In genomic region chr9:81754245-81754644, GRCh38 we compare ENCODE assay signal across 16 cellular contexts.
"Had no signal": no experiment of that assay in that cellular context is flagged by ENCODE, and none has a peak within 500 bp of the region (broad histone marks: within the 10 kb centered on the region; RNA-seq: fewer than 3 reads in every experiment).

No MANE protein-coding gene starts in this region.

- H2AFZ ChIP-seq: hepatocyte had no signal

- H3K27me3 ChIP-seq: esophagus squamous epithelium, hepatocyte, tibial nerve had no signal

- H3K79me2 ChIP-seq: hepatocyte had no signal

- H3K27ac Mint-ChIP-seq: activated CD4-positive, alpha-beta memory T cell treated with anti-CD3 and anti-CD28 coated beads for 36 hours; activated CD4-positive, alpha-beta T cell treated with anti-CD3 and anti-CD28 coated beads for 36 hours; activated naive CD8-positive, alpha-beta T cell treated with anti-CD3 and anti-CD28 coated beads, Interleukin-2, amount 10 ng/mL, durations not matched to agents 7 days and 5 days; activated T-helper 2 cell treated with anti-CD3 and anti-CD28 coated beads, Interferon-gamma antibody, Interleukin-2, Interleukin-4, amounts not matched to agents 10 μg/mL and 5 μg/mL and 100 μg/mL, durations not matched to agents 14 hours and 24 hours and 36 hours; natural killer cell had no signal

- H3K4me1 Mint-ChIP-seq: activated CD4-positive, alpha-beta T cell treated with anti-CD3 and anti-CD28 coated beads for 36 hours; activated naive CD8-positive, alpha-beta T cell treated with anti-CD3 and anti-CD28 coated beads, Interleukin-2, amount 10 ng/mL, durations not matched to agents 7 days and 5 days; natural killer cell had no signal

- H3K4me3 Mint-ChIP-seq: activated CD4-positive, alpha-beta memory T cell treated with anti-CD3 and anti-CD28 coated beads for 36 hours; activated CD4-positive, alpha-beta T cell treated with anti-CD3 and anti-CD28 coated beads for 36 hours; activated naive CD8-positive, alpha-beta T cell treated with anti-CD3 and anti-CD28 coated beads, Interleukin-2, amount 10 ng/mL, durations not matched to agents 7 days and 5 days; natural killer cell had no signal

- H3K36me3 ChIP-seq: esophagus squamous epithelium, lower lobe of right lung, tibial nerve had no signal

- H3K27me3 Mint-ChIP-seq: activated CD4-positive, alpha-beta memory T cell treated with anti-CD3 and anti-CD28 coated beads for 36 hours; activated CD4-positive, alpha-beta T cell treated with anti-CD3 and anti-CD28 coated beads for 36 hours; activated naive CD8-positive, alpha-beta T cell treated with anti-CD3 and anti-CD28 coated beads, Interleukin-2, amount 10 ng/mL, durations not matched to agents 7 days and 5 days had no signal

- H3K4me1 ChIP-seq: esophagus squamous epithelium, lower lobe of right lung, tibial nerve had no signal

- H3K9me3 ChIP-seq: esophagus squamous epithelium, lower lobe of right lung, tibial nerve had no signal

- DNase-seq: activated CD4-positive, alpha-beta memory T cell treated with anti-CD3 and anti-CD28 coated beads for 36 hours; activated CD4-positive, alpha-beta T cell treated with anti-CD3 and anti-CD28 coated beads for 36 hours; activated naive CD4-positive, alpha-beta T cell treated with Interleukin-2 at 50 U/mL for 16 hours; activated naive CD8-positive, alpha-beta T cell treated with anti-CD3 and anti-CD28 coated beads, Interleukin-2, amount 10 ng/mL, durations not matched to agents 7 days and 5 days; activated T-cell treated with anti-CD3 and anti-CD28 coated beads, Interleukin-2, amount 50 U/mL, for 1 hour; effector CD4-positive, alpha-beta T cell; esophagus squamous epithelium; lower lobe of right lung; natural killer cell; retina; stimulated activated CD4-positive, alpha-beta T cell treated with anti-CD3 and anti-CD28 coated beads, Interleukin-12 subunit alpha, Interleukin-12 subunit beta, amount 100 ng/mL, for 4 hours; stimulated activated CD4-positive, alpha-beta T cell treated with anti-CD3 and anti-CD28 coated beads, Interleukin-1b, Interleukin-23, amount 100 ng/mL, for 48 hours; stimulated activated naive CD8-positive, alpha-beta T cell treated with anti-CD3 and anti-CD28 coated beads, Interleukin-15, Interleukin-2, amounts not matched to agents 100 U/mL and 50 U/mL, for 24 hours had no signal

- H3K36me3 Mint-ChIP-seq: activated CD4-positive, alpha-beta memory T cell treated with anti-CD3 and anti-CD28 coated beads for 36 hours; activated naive CD8-positive, alpha-beta T cell treated with anti-CD3 and anti-CD28 coated beads, Interleukin-2, amount 10 ng/mL, durations not matched to agents 7 days and 5 days; natural killer cell had no signal

- H3K27ac ChIP-seq: esophagus squamous epithelium, hepatocyte, lower lobe of right lung, tibial nerve had no signal

- H3K9me3 Mint-ChIP-seq: natural killer cell had no signal

- H3K4me3 ChIP-seq: esophagus squamous epithelium, hepatocyte, lower lobe of right lung, tibial nerve had no signal

- H3K4me2 ChIP-seq: hepatocyte had no signal

- ATAC-seq: activated CD4-positive, alpha-beta T cell treated with anti-CD3 and anti-CD28 coated beads for 36 hours; lower lobe of right lung; natural killer cell; stimulated activated naive CD8-positive, alpha-beta T cell treated with anti-CD3 and anti-CD28 coated beads, Interleukin-15, Interleukin-2, amounts not matched to agents 100 U/mL and 50 U/mL, for 24 hours had no signal
